Comparison of ENCODE assay signal across 20 cellular contexts in genomic region chr3:10596746-10597448, GRCh38.
A peak's percentile ranks its signal among the peaks of the same experiment; 100 is the strongest.
DNase-seq lines count a peak whose midpoint lies in the region; ATAC-seq and TF ChIP-seq lines count a peak whose summit lies in the region.
"Had no signal": no experiment of that assay in that cellular context is flagged by ENCODE, and none has a peak within 500 bp of the region (broad histone marks: within the 10 kb centered on the region; RNA-seq: fewer than 3 reads in every experiment).

No MANE protein-coding gene starts in this region.

- in situ Hi-C loops in IMR-90 (cut with MboI; ENCODE audit: low sequenced_read_pairs), result no loop called here

- no peaks in the 10 kb centered on the region for H3K27me3 Mint-ChIP-seq in brain

- dilution Hi-C loops in IMR-90 (cut with HindIII; ENCODE audit: low sequenced_read_pairs, unreplicated experiment), result no loop called here

- H4K20me1 ChIP-seq in IMR-90 (ENCODE audit: insufficient read depth, low read length), result no peaks in the 10 kb centered on the region

- H3K36me3 ChIP-seq in IMR-90 (ENCODE audit: control insufficient read depth, insufficient read depth, low read length) (no peaks in the 10 kb centered on the region), lung (ENCODE audit: control insufficient read depth in 2 of 2, insufficient read depth in 2 of 2, low read length in 2 of 2) (no peaks in the 10 kb centered on the region), upper lobe of right lung (no peaks in the 10 kb centered on the region)

- H3K27ac ChIP-seq in IMR-90 (ENCODE audit: insufficient read depth, low read length), result no peak overlapping the region
- no peak overlapping the region for H3K27ac ChIP-seq in lung (ENCODE audit: low read depth in 1 of 2, low read length in 1 of 2)
- H3K27ac ChIP-seq in upper lobe of right lung, result no peak overlapping the region
- H3K27ac ChIP-seq: KMS-11 had no signal

- H4K8ac ChIP-seq in IMR-90 (ENCODE audit: low read depth in 2 of 2, low read length in 2 of 2), result no peak overlapping the region

- intact Hi-C loops in IMR-90 (cut with micrococcal nuclease), result no loop called here
- intact Hi-C loops in upper lobe of right lung (cut with DNase I), result no loop called here

- no peaks in the 10 kb centered on the region; the same call in none of the 2 replicates for H3K27me3 ChIP-seq in IMR-90 (ENCODE audit: control insufficient read depth, insufficient read depth, low read length)
- no peaks in the 10 kb centered on the region for H3K27me3 ChIP-seq in lung (ENCODE audit: control insufficient read depth, insufficient read depth)
- peaks cover 18% of the 10 kb centered on the region for H3K27me3 ChIP-seq in upper lobe of right lung

- no peak overlapping the region for H2BK15ac ChIP-seq in IMR-90 (ENCODE audit: low read depth, low read length)

- peaks cover 0 to 3% (median 0%) of the 10 kb centered on the region in 5 experiments for H3K9me3 Mint-ChIP-seq in brain
- H3K9me3 Mint-ChIP-seq: CD8-positive, alpha-beta memory T cell had no signal

- WGBS in IMR-90 (ENCODE audit: extremely low coverage in 2 of 2, insufficient read length in 1 of 2), 2 experiments, result 50% methylated on average over 4 of the region's 13 CpGs; no CpG with 5 or more reads in 1 of the 2 experiments
- 78 to 85% methylated on average over 13 of the region's 13 CpGs for WGBS in lung, 2 donors

- no peaks in the 10 kb centered on the region for H3K4me1 ChIP-seq in IMR-90 (ENCODE audit: control insufficient read depth, insufficient read depth, low read length)
- no peaks in the 10 kb centered on the region for H3K4me1 ChIP-seq in lung (ENCODE audit: control insufficient read depth in 2 of 2, insufficient read depth in 2 of 2, low read length in 2 of 2)
- no peaks in the 10 kb centered on the region for H3K4me1 ChIP-seq in upper lobe of right lung

- H3K23ac ChIP-seq in IMR-90 (ENCODE audit: low read depth, low read length), result no peak overlapping the region

- no peak overlapping the region for H2AK9ac ChIP-seq in IMR-90 (replicated peaks; ENCODE audit: low read depth, low read length, poor library complexity)

- H3K9me3 ChIP-seq in IMR-90 (ENCODE audit: control insufficient read depth, insufficient read depth, low read length) (no peaks in the 10 kb centered on the region), lung (ENCODE audit: control insufficient read depth in 2 of 2, insufficient read depth in 1 of 2, low read length in 1 of 2) (peaks cover 0 to 6% of the 10 kb centered on the region in 2 donors), upper lobe of right lung (no peaks in the 10 kb centered on the region)

- H3K14ac ChIP-seq in IMR-90 (replicated peaks; ENCODE audit: low read depth, low read length), result no peak overlapping the region

- H3K9me1 ChIP-seq in IMR-90 (ENCODE audit: insufficient read depth, low read length), result peaks cover 5% of the 10 kb centered on the region; the same call in 1 of the 2 replicates

- H3K18ac ChIP-seq in IMR-90 (ENCODE audit: low read depth, low read length), result no peak overlapping the region

- no peak overlapping the region for H2BK120ac ChIP-seq in IMR-90 (ENCODE audit: low read depth, low read length)

- no peak overlapping the region for H3K4me2 ChIP-seq in IMR-90 (ENCODE audit: low read depth, low read length)
- H3K4me2 ChIP-seq: KMS-11 had no signal

- BruUV-seq in IMR-90 (replicated peaks; lab: Mats Ljungman, UMichigan), result no TSS peak

- no peak for TF ChIP-seq CTCF in IMR-90 (conservative IDR thresholded peaks at IDR 0.05; ENCODE audit: low read depth, low read length)
- TF ChIP-seq CTCF in brain (conservative IDR thresholded peaks at IDR 0.05), result no peak
- TF ChIP-seq CTCF in lung (IDR thresholded peaks at IDR 0.05; ENCODE audit: control extremely low read depth, extremely low read depth), result no peak
- no peak for TF ChIP-seq CTCF in upper lobe of right lung (IDR thresholded peaks at IDR 0.05)

- no peak overlapping the region for H3K4ac ChIP-seq in IMR-90 (ENCODE audit: low read depth, low read length)

- TF ChIP-seq POLR2A in IMR-90 (IDR thresholded peaks at IDR 0.05; ENCODE audit: low read depth, low read length), result no peak

- CTCF ChIA-PET in IMR-90 (lab: Yijun Ruan, JAX), result no interaction called here

- no peak overlapping the region for H2BK20ac ChIP-seq in IMR-90 (ENCODE audit: low read depth, low read length)

- no peak overlapping the region for H2AFZ ChIP-seq in IMR-90 (replicated peaks; ENCODE audit: low read length, poor library complexity)

- DNase-seq in IMR-90 (no peak), lung (ENCODE audit: low spot score) (no peak), upper lobe of right lung (no peak)
- no peak for DNase-seq in effector CD8-positive, alpha-beta T cell (lab: John Stamatoyannopoulos, UW)
- DNase-seq: ACHN; C1 segment of cervical spinal cord; CD8-positive, alpha-beta memory T cell; NCI-H1417 treated with DMSO at 0.1 percent for 48 hours; NCI-H187 treated with DMSO at 0.1 percent for 48 hours; NCI-H2171 treated with DMSO at 0.1 percent for 48 hours; NCI-H446 treated with DMSO at 0.1 percent for 48 hours; NCI-H748 treated with DMSO at 0.1 percent for 48 hours; NK-92 treated with Interleukin-12 subunit alpha and Interleukin-12 subunit beta, amount 100 ng/mL, for 24 hours; SW 1271 had no signal

- peak overlapping the region; percentile 47 to 94 (median 82) for H3K27ac Mint-ChIP-seq in brain
- H3K27ac Mint-ChIP-seq: CD8-positive, alpha-beta memory T cell had no signal

- no peaks in the 10 kb centered on the region for H3K36me3 Mint-ChIP-seq in brain
- H3K36me3 Mint-ChIP-seq: CD8-positive, alpha-beta memory T cell had no signal

- H3K4me3 ChIP-seq in IMR-90 (ENCODE audit: insufficient read depth, low read depth, low read length) (no peak overlapping the region), lung (no peak overlapping the region), upper lobe of right lung (no peak overlapping the region)

- ATAC-seq in IMR-90 (ENCODE audit: low read depth) (no peak), lung (ENCODE audit: insufficient read depth, low FRiP score) (peak; percentile 19), upper lobe of right lung (peak; percentile 19), GM18519 (IDR thresholded peaks at IDR 0.05; ENCODE audit: low FRiP score, unreplicated experiment) (no peak), HG03025 (IDR thresholded peaks at IDR 0.05; ENCODE audit: low FRiP score, unreplicated experiment) (no peak)
- ATAC-seq: HCT116, Right ventricle myocardium inferior had no signal

- no peak overlapping the region for H4K5ac ChIP-seq in IMR-90 (ENCODE audit: low read depth, low read length)

- POLR2A ChIA-PET in IMR-90 (lab: Charles Lee; ENCODE audit: unreplicated experiment), result no interaction called here

- no peak overlapping the region for H3K9ac ChIP-seq in IMR-90 (ENCODE audit: low read depth, low read length)
- H3K9ac ChIP-seq: KMS-11 had no signal

- H2AK5ac ChIP-seq in IMR-90 (ENCODE audit: low read depth, low read length), result no peak overlapping the region

- no peak for TF ChIP-seq RAD21 in IMR-90 (IDR thresholded peaks at IDR 0.05; ENCODE audit: low read length)

- H2BK5ac ChIP-seq in IMR-90 (ENCODE audit: low read depth, low read length, poor library complexity, severe bottlenecking), result peak overlapping the region; percentile 10

- no peak overlapping the region for H3K4me3 Mint-ChIP-seq in brain

- H3K79me1 ChIP-seq in IMR-90 (ENCODE audit: low read depth in 1 of 2, low read length in 2 of 2), result no peaks in the 10 kb centered on the region

- H4K91ac ChIP-seq in IMR-90 (ENCODE audit: insufficient read depth, low read depth, low read length), result no peak overlapping the region

- peaks cover 42% of the 10 kb centered on the region for H3K4me1 Mint-ChIP-seq in brain
- H3K4me1 Mint-ChIP-seq: CD8-positive, alpha-beta memory T cell had no signal

- no peak overlapping the region for H3K56ac ChIP-seq in IMR-90 (ENCODE audit: extremely low read depth, insufficient read depth, low read length)

TF ChIP-seq in IMR-90, 13 proteins besides CTCF, POLR2A, EP300 and RAD21:
- TF ChIP-seq BHLHE40 (IDR thresholded peaks at IDR 0.05; ENCODE audit: low read depth, low read length) (no peak), FOS (IDR thresholded peaks at IDR 0.05; ENCODE audit: low read depth, low read length) (no peak), ELK1 (IDR thresholded peaks at IDR 0.05; ENCODE audit: borderline replicate concordance, low read depth, low read length) (no peak), RFX5 (IDR thresholded peaks at IDR 0.05; ENCODE audit: low read depth, low read length) (no peak), CEBPB (IDR thresholded peaks at IDR 0.05; ENCODE audit: low read depth, low read length) (no peak), MAZ (IDR thresholded peaks at IDR 0.05; ENCODE audit: borderline replicate concordance, low read depth, low read length) (no peak), CHD1 (IDR thresholded peaks at IDR 0.05; ENCODE audit: low read depth, low read length) (no peak), SMC3 (IDR thresholded peaks at IDR 0.05; ENCODE audit: low read depth, low read length) (no peak), NFE2L2 (IDR thresholded peaks at IDR 0.05; ENCODE audit: low read depth, low read length) (no peak), MXI1 (IDR thresholded peaks at IDR 0.05; ENCODE audit: borderline replicate concordance, low read depth, low read length) (no peak)
TF ChIP-seq in IMR-90: peak in this region for 0.

Comparison
In these comparisons a context has a peak if more than half of its experiments do, and no peak if none do; other contexts are left out.
1. ATAC-seq: peak in lung (single experiment) and upper lobe of right lung (single experiment); none in IMR-90 (single experiment), GM18519 (single experiment) and HG03025 (single experiment).